ENCODE assay signal across 26 cellular contexts in genomic region chr5:116614603-116614920, GRCh38. TPM values are rescaled to one million over a fixed set of nuclear protein-coding genes. Genes with fewer than 3 reads are reported as not detected.
"Had no signal": no experiment of that assay in that cellular context is flagged by ENCODE, and none has a peak within 500 bp of the region (broad histone marks: within the 10 kb centered on the region; RNA-seq: fewer than 3 reads in every experiment).

No MANE protein-coding gene starts in this region.

- H3K27ac ChIP-seq: dorsolateral prefrontal cortex, heart right ventricle, left lung, prostate gland, tibial artery, WERI-Rb-1 had no signal

- H3K36me3 ChIP-seq: heart right ventricle, left lung, prostate gland, tibial artery, WERI-Rb-1 had no signal

- DNase-seq: activated CD4-positive, alpha-beta T cell treated with anti-CD3 and anti-CD28 coated beads for 1 hour; activated CD4-positive, alpha-beta T cell treated with anti-CD3 and anti-CD28 coated beads, Interleukin-2, amount 50 U/mL, for 4 hours; activated CD8-positive, alpha-beta memory T cell treated with anti-CD3 and anti-CD28 coated beads for 24 hours; activated CD8-positive, alpha-beta memory T cell treated with anti-CD3 and anti-CD28 coated beads, Interleukin-2, amount 50 U/mL, for 4 hours; activated T-cell treated with anti-CD3 and anti-CD28 coated beads, Interleukin-2, amount 50 U/mL, for 24 hours; aorta; dorsolateral prefrontal cortex; effector memory CD8-positive, alpha-beta T cell; heart right ventricle; islet precursor cell; left lung; midbrain; natural killer cell; right cardiac atrium; stimulated activated CD4-positive, alpha-beta T cell treated with anti-CD3 and anti-CD28 coated beads, Interleukin-12 subunit alpha, Interleukin-12 subunit beta, amount 100 ng/mL, for 4 hours; stimulated activated CD4-positive, alpha-beta T cell treated with anti-CD3 and anti-CD28 coated beads, Interleukin-4, amount 100 ng/mL, for 4 hours; stimulated activated naive CD8-positive, alpha-beta T cell treated with anti-CD3 and anti-CD28 coated beads, Interleukin-15, Interleukin-2, amounts not matched to agents 100 U/mL and 50 U/mL, for 24 hours; T-helper 2 cell; tibial artery; WERI-Rb-1 had no signal

- H3K9me3 Mint-ChIP-seq: activated naive CD4-positive, alpha-beta T cell treated with anti-CD3 and anti-CD28 coated beads, Interleukin-2, amount 50 U/mL, for 72 hours; activated T-cell treated with anti-CD3 and anti-CD28 coated beads, Interleukin-2, amount 50 U/mL, for 24 hours; central memory CD8-positive, alpha-beta T cell; effector memory CD8-positive, alpha-beta T cell had no signal

- H3K27me3 ChIP-seq: dorsolateral prefrontal cortex, heart right ventricle, left lung, tibial artery had no signal

- H3K27ac Mint-ChIP-seq: activated naive CD4-positive, alpha-beta T cell treated with anti-CD3 and anti-CD28 coated beads, Interleukin-2, amount 50 U/mL, for 72 hours; activated T-cell treated with anti-CD3 and anti-CD28 coated beads, Interleukin-2, amount 50 U/mL, for 24 hours; activated T-helper 17 cell treated with anti-CD3 and anti-CD28 coated beads, Interleukin-2, amount 50 U/mL, for 72 hours; effector memory CD8-positive, alpha-beta T cell; natural killer cell had no signal

- H3K36me3 Mint-ChIP-seq: activated naive CD4-positive, alpha-beta T cell treated with anti-CD3 and anti-CD28 coated beads, Interleukin-2, amount 50 U/mL, for 72 hours; natural killer cell had no signal

- FAIRE-seq: colon, endothelial cell of umbilical vein had no signal

- H3K4me1 Mint-ChIP-seq: activated T-helper 17 cell treated with anti-CD3 and anti-CD28 coated beads, Interleukin-2, amount 50 U/mL, for 72 hours; central memory CD8-positive, alpha-beta T cell; natural killer cell had no signal

- H3K4me3 Mint-ChIP-seq: activated T-cell treated with anti-CD3 and anti-CD28 coated beads, Interleukin-2, amount 50 U/mL, for 24 hours; activated T-helper 17 cell treated with anti-CD3 and anti-CD28 coated beads, Interleukin-2, amount 50 U/mL, for 72 hours; central memory CD8-positive, alpha-beta T cell; effector memory CD8-positive, alpha-beta T cell; natural killer cell had no signal

- H3K4me1 ChIP-seq: left lung, prostate gland, tibial artery had no signal

- H3K4me3 ChIP-seq: dorsolateral prefrontal cortex, heart right ventricle, left lung, prostate gland, tibial artery had no signal

- ATAC-seq: activated naive CD4-positive, alpha-beta T cell treated with anti-CD3 and anti-CD28 coated beads, Interleukin-2, amount 50 U/mL, for 72 hours; activated T-helper 17 cell treated with anti-CD3 and anti-CD28 coated beads, Interleukin-2, amount 50 U/mL, for 72 hours; effector memory CD8-positive, alpha-beta T cell; left lung; natural killer cell; right cardiac atrium; stimulated activated naive CD8-positive, alpha-beta T cell treated with anti-CD3 and anti-CD28 coated beads, Interleukin-15, Interleukin-2, amounts not matched to agents 100 U/mL and 50 U/mL, for 24 hours had no signal

- H3K9me3 ChIP-seq: heart right ventricle, left lung, prostate gland, tibial artery had no signal

RNA-seq across cellular contexts. Expression of gene SEMA6A, which starts 39.9 kb away (rescaled TPM):
- total RNA-seq: natural killer cell had no signal
